In genomic region chr2:21263622-21264021, GRCh38 we compare ENCODE assay signal across 20 cellular contexts.
"Had no signal": no experiment of that assay in that cellular context is flagged by ENCODE, and none has a peak within 500 bp of the region (broad histone marks: within the 10 kb centered on the region; RNA-seq: fewer than 3 reads in every experiment).

No MANE protein-coding gene starts in this region.

- H3K27me3 ChIP-seq: breast epithelium, right atrium auricular region, spleen had no signal

- H3K27ac Mint-ChIP-seq: activated naive CD8-positive, alpha-beta T cell; stimulated activated memory B cell treated with anti-CD40 and anti-IgM and Interleukin-4, amounts not matched to agents 10 μg/mL and 1 μg/mL and 100 μg/mL, for 72 hours; T-helper 2 cell treated with Interferon-gamma antibody and Interleukin-4, amounts not matched to agents 5 μg/mL and 100 μg/mL, for 36 hours; type B pancreatic cell had no signal

- DNase-seq: activated gamma-delta T cell; activated T-cell treated with anti-CD3 and anti-CD28 coated beads, Interleukin-2, amount 50 U/mL, for 1 hour; aorta; effector CD4-positive, alpha-beta T cell; foreskin melanocyte; left cardiac atrium; SJCRH30; spleen; stimulated activated CD4-positive, alpha-beta T cell treated with anti-CD3 and anti-CD28 coated beads, Interleukin-1b, Interleukin-23, amount 100 ng/mL, for 48 hours; SW 1271 had no signal

- H2AFZ ChIP-seq: parathyroid adenoma had no signal

- FAIRE-seq: endothelial cell of umbilical vein had no signal

- H3K4me3 Mint-ChIP-seq: activated naive CD8-positive, alpha-beta T cell; neural crest cell; stimulated activated memory B cell treated with anti-CD40 and anti-IgM and Interleukin-4, amounts not matched to agents 10 μg/mL and 1 μg/mL and 100 μg/mL, for 72 hours; T-helper 2 cell treated with Interferon-gamma antibody and Interleukin-4, amounts not matched to agents 5 μg/mL and 100 μg/mL, for 36 hours; type B pancreatic cell had no signal

- ATAC-seq: left cardiac atrium; stimulated activated memory B cell treated with anti-CD40 and anti-IgM and Interleukin-4, amounts not matched to agents 10 μg/mL and 1 μg/mL and 100 μg/mL, for 72 hours had no signal

- H3K4me1 Mint-ChIP-seq: stimulated activated memory B cell treated with anti-CD40 and anti-IgM and Interleukin-4, amounts not matched to agents 10 μg/mL and 1 μg/mL and 100 μg/mL, for 72 hours had no signal

- H3K4me3 ChIP-seq: breast epithelium, lung, right atrium auricular region, SJCRH30, spleen had no signal

- H3K4me1 ChIP-seq: breast epithelium, parathyroid adenoma, SJCRH30 had no signal

- H3K27ac ChIP-seq: breast epithelium, parathyroid adenoma, right atrium auricular region, SJCRH30, spleen had no signal

- H3K36me3 ChIP-seq: breast epithelium, right atrium auricular region, SJCRH30, spleen had no signal

- H3K9me3 ChIP-seq: breast epithelium, right atrium auricular region, SJCRH30, spleen had no signal

- H3K9me3 Mint-ChIP-seq: neural crest cell; stimulated activated memory B cell treated with anti-CD40 and anti-IgM and Interleukin-4, amounts not matched to agents 10 μg/mL and 1 μg/mL and 100 μg/mL, for 72 hours; T-helper 2 cell treated with Interferon-gamma antibody and Interleukin-4, amounts not matched to agents 5 μg/mL and 100 μg/mL, for 36 hours; type B pancreatic cell had no signal

- H3K79me2 ChIP-seq: parathyroid adenoma had no signal

- H3K9ac ChIP-seq: parathyroid adenoma had no signal

- H3K36me3 Mint-ChIP-seq: activated naive CD8-positive, alpha-beta T cell; stimulated activated memory B cell treated with anti-CD40 and anti-IgM and Interleukin-4, amounts not matched to agents 10 μg/mL and 1 μg/mL and 100 μg/mL, for 72 hours; type B pancreatic cell had no signal

- H3K27me3 Mint-ChIP-seq: activated naive CD8-positive, alpha-beta T cell had no signal
